In the genomic region with DNA sequence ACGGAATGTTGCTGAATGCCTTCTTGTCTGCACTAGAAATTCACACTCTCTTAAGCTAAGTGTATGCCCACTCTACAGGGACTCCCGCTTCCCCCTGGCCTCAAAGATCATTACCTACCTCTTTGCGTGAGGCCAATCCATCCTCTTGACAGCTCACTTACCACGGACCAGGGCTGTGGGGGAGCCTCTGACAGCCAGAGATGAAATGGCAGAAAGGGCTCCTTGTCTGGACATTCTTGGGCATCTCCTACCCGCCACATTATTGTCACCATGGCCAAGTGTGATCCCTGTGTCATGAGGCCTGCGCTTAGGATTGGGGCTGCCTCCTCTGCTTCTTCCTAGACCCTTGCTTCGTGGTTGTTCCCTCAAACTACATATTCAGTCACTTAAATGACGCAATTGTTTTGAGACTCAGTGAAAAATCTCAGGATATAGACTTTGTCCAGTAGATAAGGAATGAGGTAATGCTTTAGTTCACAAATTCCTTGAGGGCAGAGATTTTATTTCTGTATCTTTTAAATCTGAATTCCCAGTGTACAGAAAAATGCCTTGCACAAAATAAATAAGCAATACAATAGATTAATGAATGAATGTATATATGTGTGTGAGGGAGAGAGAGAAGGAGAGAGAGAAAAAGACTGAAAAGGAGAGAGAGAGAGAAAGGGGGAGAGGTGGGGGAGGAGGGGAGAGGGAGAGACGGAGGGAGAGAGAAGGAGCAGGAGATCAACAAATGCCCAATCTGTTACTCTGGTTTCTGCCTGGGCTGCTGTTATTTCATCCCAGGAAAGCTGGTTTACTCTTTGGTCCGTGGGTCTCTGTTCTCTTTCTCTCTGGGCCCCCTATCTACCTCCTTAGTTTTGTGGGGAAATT, we compare ENCODE assay signal across 1 cellular context.
TF ChIP-seq lines count a peak whose summit lies in the region.

No MANE protein-coding gene starts in this region.

TF ChIP-seq in HEK293, 187 proteins besides CTCF, POLR2A, EP300 and RAD21 (continued from another document):
- TF ChIP-seq, protein P1, sequence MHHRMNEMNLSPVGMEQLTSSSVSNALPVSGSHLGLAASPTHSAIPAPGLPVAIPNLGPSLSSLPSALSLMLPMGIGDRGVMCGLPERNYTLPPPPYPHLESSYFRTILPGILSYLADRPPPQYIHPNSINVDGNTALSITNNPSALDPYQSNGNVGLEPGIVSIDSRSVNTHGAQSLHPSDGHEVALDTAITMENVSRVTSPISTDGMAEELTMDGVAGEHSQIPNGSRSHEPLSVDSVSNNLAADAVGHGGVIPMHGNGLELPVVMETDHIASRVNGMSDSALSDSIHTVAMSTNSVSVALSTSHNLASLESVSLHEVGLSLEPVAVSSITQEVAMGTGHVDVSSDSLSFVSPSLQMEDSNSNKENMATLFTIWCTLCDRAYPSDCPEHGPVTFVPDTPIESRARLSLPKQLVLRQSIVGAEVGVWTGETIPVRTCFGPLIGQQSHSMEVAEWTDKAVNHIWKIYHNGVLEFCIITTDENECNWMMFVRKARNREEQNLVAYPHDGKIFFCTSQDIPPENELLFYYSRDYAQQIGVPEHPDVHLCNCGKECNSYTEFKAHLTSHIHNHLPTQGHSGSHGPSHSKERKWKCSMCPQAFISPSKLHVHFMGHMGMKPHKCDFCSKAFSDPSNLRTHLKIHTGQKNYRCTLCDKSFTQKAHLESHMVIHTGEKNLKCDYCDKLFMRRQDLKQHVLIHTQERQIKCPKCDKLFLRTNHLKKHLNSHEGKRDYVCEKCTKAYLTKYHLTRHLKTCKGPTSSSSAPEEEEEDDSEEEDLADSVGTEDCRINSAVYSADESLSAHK (tag by site-specific recombination; IDR thresholded peaks at IDR 0.05) = no peak
- no peak for TF ChIP-seq TCF7L2 (IDR thresholded peaks at IDR 0.05; ENCODE audit: borderline replicate concordance, low read depth, low read length)
- TF ChIP-seq, protein P2, sequence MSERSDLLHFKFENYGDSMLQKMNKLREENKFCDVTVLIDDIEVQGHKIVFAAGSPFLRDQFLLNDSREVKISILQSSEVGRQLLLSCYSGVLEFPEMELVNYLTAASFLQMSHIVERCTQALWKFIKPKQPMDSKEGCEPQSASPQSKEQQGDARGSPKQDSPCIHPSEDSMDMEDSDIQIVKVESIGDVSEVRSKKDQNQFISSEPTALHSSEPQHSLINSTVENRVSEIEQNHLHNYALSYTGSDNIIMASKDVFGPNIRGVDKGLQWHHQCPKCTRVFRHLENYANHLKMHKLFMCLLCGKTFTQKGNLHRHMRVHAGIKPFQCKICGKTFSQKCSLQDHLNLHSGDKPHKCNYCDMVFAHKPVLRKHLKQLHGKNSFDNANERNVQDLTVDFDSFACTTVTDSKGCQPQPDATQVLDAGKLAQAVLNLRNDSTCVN (tag by site-specific recombination; optimal IDR thresholded peaks at IDR 0.05) = no peak
- 0 out of 2 replicates have a peak, but pooled peaks have one; percentile 11 for TF ChIP-seq ZBTB21 (tag by site-specific recombination; IDR thresholded peaks at IDR 0.05)
- TF ChIP-seq MZF1 (tag by site-specific recombination; IDR thresholded peaks at IDR 0.05; ENCODE audit: borderline replicate concordance) = peak; percentile 45; the same call in 1 of the 2 replicates
- TF ChIP-seq, protein P3, sequence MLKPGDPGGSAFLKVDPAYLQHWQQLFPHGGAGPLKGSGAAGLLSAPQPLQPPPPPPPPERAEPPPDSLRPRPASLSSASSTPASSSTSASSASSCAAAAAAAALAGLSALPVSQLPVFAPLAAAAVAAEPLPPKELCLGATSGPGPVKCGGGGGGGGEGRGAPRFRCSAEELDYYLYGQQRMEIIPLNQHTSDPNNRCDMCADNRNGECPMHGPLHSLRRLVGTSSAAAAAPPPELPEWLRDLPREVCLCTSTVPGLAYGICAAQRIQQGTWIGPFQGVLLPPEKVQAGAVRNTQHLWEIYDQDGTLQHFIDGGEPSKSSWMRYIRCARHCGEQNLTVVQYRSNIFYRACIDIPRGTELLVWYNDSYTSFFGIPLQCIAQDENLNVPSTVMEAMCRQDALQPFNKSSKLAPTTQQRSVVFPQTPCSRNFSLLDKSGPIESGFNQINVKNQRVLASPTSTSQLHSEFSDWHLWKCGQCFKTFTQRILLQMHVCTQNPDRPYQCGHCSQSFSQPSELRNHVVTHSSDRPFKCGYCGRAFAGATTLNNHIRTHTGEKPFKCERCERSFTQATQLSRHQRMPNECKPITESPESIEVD (tag by site-specific recombination; IDR thresholded peaks at IDR 0.05) = peak; percentile 81
- TF ChIP-seq ZNF600 (tag by site-specific recombination; IDR thresholded peaks at IDR 0.05) = no peak
- peak; percentile 74 for TF ChIP-seq ZNF629 (tag by site-specific recombination; IDR thresholded peaks at IDR 0.05)
- peak; percentile 48 for TF ChIP-seq ZIC2 (tag by site-specific recombination; IDR thresholded peaks at IDR 0.05)
- peak; percentile 35; the same call in 1 of the 2 replicates for TF ChIP-seq ZNF366 (tag by site-specific recombination; conservative IDR thresholded peaks at IDR 0.05)
- peak; percentile 74 for TF ChIP-seq ZNF843 (tag by site-specific recombination; IDR thresholded peaks at IDR 0.05)
- TF ChIP-seq ZNF529 (tag by site-specific recombination; IDR thresholded peaks at IDR 0.05; ENCODE audit: insufficient replicate concordance) = no peak
- 0 out of 2 replicates have a peak, but pooled peaks have one; percentile 30 for TF ChIP-seq ZEB2 (tag by site-specific recombination; IDR thresholded peaks at IDR 0.05)
- TF ChIP-seq, protein P4, sequence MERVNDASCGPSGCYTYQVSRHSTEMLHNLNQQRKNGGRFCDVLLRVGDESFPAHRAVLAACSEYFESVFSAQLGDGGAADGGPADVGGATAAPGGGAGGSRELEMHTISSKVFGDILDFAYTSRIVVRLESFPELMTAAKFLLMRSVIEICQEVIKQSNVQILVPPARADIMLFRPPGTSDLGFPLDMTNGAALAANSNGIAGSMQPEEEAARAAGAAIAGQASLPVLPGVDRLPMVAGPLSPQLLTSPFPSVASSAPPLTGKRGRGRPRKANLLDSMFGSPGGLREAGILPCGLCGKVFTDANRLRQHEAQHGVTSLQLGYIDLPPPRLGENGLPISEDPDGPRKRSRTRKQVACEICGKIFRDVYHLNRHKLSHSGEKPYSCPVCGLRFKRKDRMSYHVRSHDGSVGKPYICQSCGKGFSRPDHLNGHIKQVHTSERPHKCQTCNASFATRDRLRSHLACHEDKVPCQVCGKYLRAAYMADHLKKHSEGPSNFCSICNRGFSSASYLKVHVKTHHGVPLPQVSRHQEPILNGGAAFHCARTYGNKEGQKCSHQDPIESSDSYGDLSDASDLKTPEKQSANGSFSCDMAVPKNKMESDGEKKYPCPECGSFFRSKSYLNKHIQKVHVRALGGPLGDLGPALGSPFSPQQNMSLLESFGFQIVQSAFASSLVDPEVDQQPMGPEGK (tag by site-specific recombination; IDR thresholded peaks at IDR 0.05) = peak; percentile 33; the same call in 1 of the 2 replicates
- TF ChIP-seq, protein P5, sequence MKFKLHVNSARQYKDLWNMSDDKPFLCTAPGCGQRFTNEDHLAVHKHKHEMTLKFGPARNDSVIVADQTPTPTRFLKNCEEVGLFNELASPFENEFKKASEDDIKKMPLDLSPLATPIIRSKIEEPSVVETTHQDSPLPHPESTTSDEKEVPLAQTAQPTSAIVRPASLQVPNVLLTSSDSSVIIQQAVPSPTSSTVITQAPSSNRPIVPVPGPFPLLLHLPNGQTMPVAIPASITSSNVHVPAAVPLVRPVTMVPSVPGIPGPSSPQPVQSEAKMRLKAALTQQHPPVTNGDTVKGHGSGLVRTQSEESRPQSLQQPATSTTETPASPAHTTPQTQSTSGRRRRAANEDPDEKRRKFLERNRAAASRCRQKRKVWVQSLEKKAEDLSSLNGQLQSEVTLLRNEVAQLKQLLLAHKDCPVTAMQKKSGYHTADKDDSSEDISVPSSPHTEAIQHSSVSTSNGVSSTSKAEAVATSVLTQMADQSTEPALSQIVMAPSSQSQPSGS (tag by site-specific recombination; IDR thresholded peaks at IDR 0.05; ENCODE audit: low read depth) = peak; percentile 94
- TF ChIP-seq ZXDB (tag by site-specific recombination; IDR thresholded peaks at IDR 0.05) = 0 out of 2 replicates have a peak, but pooled peaks have one; percentile 52
- TF ChIP-seq ZBTB17 (tag by site-specific recombination; IDR thresholded peaks at IDR 0.05) = peak; percentile 81
- peak; percentile 70 for TF ChIP-seq SCRT1 (tag by site-specific recombination; IDR thresholded peaks at IDR 0.05; ENCODE audit: borderline replicate concordance)
